ENCODE assay signal across 9 cellular contexts in genomic region chr1:67441183-67441582, GRCh38. TPM values are rescaled to one million over a fixed set of nuclear protein-coding genes. Genes with fewer than 3 reads are reported as not detected.
DNase-seq lines count a peak whose midpoint lies in the region; ATAC-seq and TF ChIP-seq lines count a peak whose summit lies in the region.
"Had no signal": no experiment of that assay in that cellular context is flagged by ENCODE, and none has a peak within 500 bp of the region (broad histone marks: within the 10 kb centered on the region; RNA-seq: fewer than 3 reads in every experiment).

No MANE protein-coding gene starts in this region.

- no peaks in the 10 kb centered on the region for H3K4me1 Mint-ChIP-seq in CD4-positive, alpha-beta T cell (ENCODE audit: low read depth)
- peaks cover 6% of the 10 kb centered on the region; the same call in 2 of the 3 replicates for H3K4me1 Mint-ChIP-seq in GM23338

- peak in 6 of 10 experiments; percentile 5 to 48 (median 40) for DNase-seq in CD4-positive, alpha-beta T cell
- DNase-seq in GM23338 (ENCODE audit: low spot score) (no peak), WERI-Rb-1 (no peak), left cardiac atrium (peak; percentile 67), germinal center (ENCODE audit: low spot score) (no peak), AG08396 (ENCODE audit: low spot score) (no peak), prostate gland (ENCODE audit: low spot score) (no peak)
- DNase-seq in stimulated activated CD8-positive, alpha-beta memory T cell treated with anti-CD3 and anti-CD28 coated beads, Interleukin-4, amount 100 ng/mL, for 48 hours = peak; percentile 58

- POLR2A ChIA-PET in CD4-positive, alpha-beta T cell (lab: Charles Lee) = interaction anchor here (0.8 kb wide), 1 partner anchor 11 kb away, joined by 3 read pairs; the partner anchor contains the start of gene SERBP1

- H3K4me3 Mint-ChIP-seq in CD4-positive, alpha-beta T cell = no peak overlapping the region
- no peak overlapping the region for H3K4me3 Mint-ChIP-seq in GM23338
- H3K4me3 Mint-ChIP-seq: naive thymus-derived CD4-positive, alpha-beta T cell had no signal

- no peaks in the 10 kb centered on the region for H3K36me3 ChIP-seq in GM23338 (ENCODE audit: insufficient read depth)
- no peaks in the 10 kb centered on the region for H3K36me3 ChIP-seq in WERI-Rb-1
- H3K36me3 ChIP-seq in prostate gland = no peaks in the 10 kb centered on the region

- no peaks in the 10 kb centered on the region for H3K27me3 ChIP-seq in CD4-positive, alpha-beta T cell (ENCODE audit: control insufficient read depth, insufficient read depth, low read length)
- no peaks in the 10 kb centered on the region for H3K27me3 ChIP-seq in GM23338 (ENCODE audit: insufficient read depth)
- no peaks in the 10 kb centered on the region for H3K27me3 ChIP-seq in WERI-Rb-1 (ENCODE audit: insufficient read depth, low read depth, severe bottlenecking)
- no peaks in the 10 kb centered on the region for H3K27me3 ChIP-seq in prostate gland (replicated peaks; ENCODE audit: insufficient read depth)

- intact Hi-C loops in CD4-positive, alpha-beta T cell (cut with DNase I, micrococcal nuclease) = no loop called here
- intact Hi-C loops in left cardiac atrium (cut with DNase I) = no loop called here
- intact Hi-C loops in prostate gland (cut with DNase I) = no loop called here

- H3K9me3 ChIP-seq in CD4-positive, alpha-beta T cell (ENCODE audit: control insufficient read depth, low read length) = no peaks in the 10 kb centered on the region
- H3K9me3 ChIP-seq in WERI-Rb-1 (ENCODE audit: severe bottlenecking) (no peaks in the 10 kb centered on the region), prostate gland (no peaks in the 10 kb centered on the region)

- TF ChIP-seq CTCF in CD4-positive, alpha-beta T cell (IDR thresholded peaks at IDR 0.05) = no peak
- TF ChIP-seq CTCF in GM23338 (conservative IDR thresholded peaks at IDR 0.05; ENCODE audit: low read depth in 2 of 2) (no peak), WERI-Rb-1 (IDR thresholded peaks at IDR 0.05; ENCODE audit: low read depth, low read length) (no peak), prostate gland (IDR thresholded peaks at IDR 0.05) (no peak)

- no peaks in the 10 kb centered on the region for H3K79me2 ChIP-seq in GM23338 (replicated peaks; ENCODE audit: insufficient read depth)

- H3K4me2 ChIP-seq in GM23338 = no peak overlapping the region

- no peaks in the 10 kb centered on the region for H3K27me3 Mint-ChIP-seq in CD4-positive, alpha-beta T cell
- H3K27me3 Mint-ChIP-seq in GM23338 (ENCODE audit: insufficient read depth, low read depth, poor library complexity) = peaks cover 2% of the 10 kb centered on the region

- no peaks in the 10 kb centered on the region for H3K36me3 Mint-ChIP-seq in CD4-positive, alpha-beta T cell (ENCODE audit: low read depth)
- no peaks in the 10 kb centered on the region for H3K36me3 Mint-ChIP-seq in GM23338 (ENCODE audit: low read depth)
- H3K36me3 Mint-ChIP-seq: naive thymus-derived CD4-positive, alpha-beta T cell had no signal

- H3K9me3 Mint-ChIP-seq in CD4-positive, alpha-beta T cell = no peaks in the 10 kb centered on the region
- H3K9me3 Mint-ChIP-seq in GM23338 = no peaks in the 10 kb centered on the region
- H3K9me3 Mint-ChIP-seq: naive thymus-derived CD4-positive, alpha-beta T cell had no signal

- H4K20me1 ChIP-seq in GM23338 (replicated peaks; ENCODE audit: insufficient read depth) = no peaks in the 10 kb centered on the region

- H3K4me1 ChIP-seq in GM23338 (ENCODE audit: insufficient read depth) = no peaks in the 10 kb centered on the region; the same call in 1 of the 2 replicates
- H3K4me1 ChIP-seq in prostate gland (replicated peaks) = no peaks in the 10 kb centered on the region

- CTCF ChIA-PET in CD4-positive, alpha-beta T cell (lab: Charles Lee) = interaction anchor here (1.5 kb wide), 1 partner anchor 59 kb away, joined by 4 read pairs; no protein-coding TSS in a partner anchor

- WGBS in prostate gland = 29% methylated on average over 3 of the region's 3 CpGs

- no peak for ATAC-seq in CD4-positive, alpha-beta T cell (ENCODE audit: poor library complexity)
- ATAC-seq in GM23338 (peak; percentile 55), left cardiac atrium (peak in 1 of 2 donors; percentile 32)
- ATAC-seq: naive thymus-derived CD4-positive, alpha-beta T cell had no signal

- H3K9me2 ChIP-seq in GM23338 (ENCODE audit: insufficient read depth) = no peaks in the 10 kb centered on the region

- H3F3A ChIP-seq in GM23338 (replicated peaks; ENCODE audit: low read depth) = no peaks in the 10 kb centered on the region

- no peak for TF ChIP-seq POLR2A in prostate gland (IDR thresholded peaks at IDR 0.05)

- no peak overlapping the region for H3K4me3 ChIP-seq in GM23338
- H3K4me3 ChIP-seq in WERI-Rb-1 (ENCODE audit: low read depth, low read length) = no peak overlapping the region
- no peak overlapping the region for H3K4me3 ChIP-seq in prostate gland

- no peak overlapping the region for H3K27ac Mint-ChIP-seq in CD4-positive, alpha-beta T cell
- H3K27ac Mint-ChIP-seq in GM23338 = no peak overlapping the region

- H2AFZ ChIP-seq in GM23338 = peak overlapping the region; percentile 15; the same call in 1 of the 2 replicates

- H3K27ac ChIP-seq in CD4-positive, alpha-beta T cell (ENCODE audit: low read depth, low read length) = no peak overlapping the region
- H3K27ac ChIP-seq in GM23338 (ENCODE audit: low read depth) = no peak overlapping the region
- H3K27ac ChIP-seq in WERI-Rb-1 = peak overlapping the region; percentile 3
- H3K27ac ChIP-seq in prostate gland = no peak overlapping the region

TF ChIP-seq in GM23338, 12 proteins besides CTCF, POLR2A, EP300 and RAD21 (continues in another document):
- TF ChIP-seq ZNF331 (CRISPR knock-in tag; IDR thresholded peaks at IDR 0.05; ENCODE audit: low read depth) (no peak), REST (IDR thresholded peaks at IDR 0.05; ENCODE audit: unreplicated experiment) (no peak), CREB1 (CRISPR knock-in tag; IDR thresholded peaks at IDR 0.05; ENCODE audit: low read depth) (no peak), ETS1 (IDR thresholded peaks at IDR 0.05) (no peak), EZH2 (IDR thresholded peaks at IDR 0.05; ENCODE audit: low read depth, unreplicated experiment) (no peak), STAT1 (IDR thresholded peaks at IDR 0.05; ENCODE audit: unreplicated experiment) (no peak)

RNA-seq across cellular contexts. Expression of gene SERBP1, which starts 11.0 kb away (rescaled TPM):
- total RNA-seq in CD4-positive, alpha-beta T cell = 100 to 1,000 TPM; 128 to 135 TPM
- total RNA-seq in GM23338 (2014; rRNA removed; shearing (Covaris generic)) = 674 and 696 TPM in 2 replicates
- polyA plus RNA-seq in GM23338 (2016; fragmentation: Nextera tagmentation; extraction: Ambion mirVana) = 532 and 559 TPM in 2 replicates
- 100 to 1,000 TPM; 103 to 122 TPM for total RNA-seq in left cardiac atrium
- 100 to 1,000 TPM; 155 to 169 TPM for total RNA-seq in prostate gland

Comparison
In these comparisons a context has a peak if more than half of its experiments do, and no peak if none do; other contexts are left out.
1. DNase-seq: peak in CD4-positive, alpha-beta T cell (6 of 10), left cardiac atrium (single experiment) and stimulated activated CD8-positive, alpha-beta memory T cell treated with anti-CD3 and anti-CD28 coated beads, Interleukin-4, amount 100 ng/mL, for 48 hours (single experiment); none in GM23338 (single experiment), WERI-Rb-1 (single experiment), germinal center (single experiment), AG08396 (single experiment) and prostate gland (single experiment).